Comparison of ENCODE assay signal across 1 cellular context in the genomic region with DNA sequence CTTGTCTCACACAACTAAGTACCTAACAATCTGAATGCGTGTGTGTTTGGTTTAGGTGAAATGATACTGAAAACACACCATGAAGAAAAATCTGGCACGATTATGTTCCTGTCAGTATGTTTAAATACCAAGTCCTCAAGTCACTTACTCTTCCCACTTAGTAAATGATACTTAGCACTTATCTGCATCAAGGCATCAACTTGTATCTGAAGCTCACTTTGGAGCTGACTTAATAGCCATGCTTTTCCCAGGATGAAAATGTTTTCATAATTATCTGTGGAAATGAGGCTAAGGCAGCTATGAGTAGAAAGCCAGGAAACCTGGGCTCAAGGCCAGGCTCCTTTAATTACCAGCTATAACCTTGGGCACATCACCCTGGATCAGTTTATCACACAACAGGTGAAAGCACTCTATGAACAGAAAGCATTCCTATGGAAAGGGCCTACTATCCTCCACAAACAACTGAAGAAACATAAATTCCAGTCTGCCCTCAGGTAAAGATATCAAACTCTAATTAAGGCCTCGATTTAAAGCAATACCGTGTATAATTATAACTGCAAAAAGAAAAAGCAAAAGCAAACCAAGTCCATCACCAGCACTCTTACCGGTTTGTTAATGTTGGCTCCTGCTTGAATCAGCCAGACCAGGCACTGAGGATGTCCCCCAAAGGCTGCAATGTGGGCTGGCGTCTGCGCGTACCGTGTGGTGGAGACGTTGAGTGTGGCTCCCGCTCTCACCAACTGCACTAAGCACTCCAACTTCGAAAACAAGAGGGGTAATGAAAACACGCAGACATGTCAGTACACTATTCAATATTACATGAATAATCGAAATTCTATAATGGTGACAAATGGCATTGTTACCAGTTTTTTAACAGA.
TF ChIP-seq lines count a peak whose summit lies in the region.

No MANE protein-coding gene starts in this region.

TF ChIP-seq in GM23338, 12 proteins besides CTCF, POLR2A, EP300 and RAD21 (continued from another document):
- TF ChIP-seq, protein P1, sequence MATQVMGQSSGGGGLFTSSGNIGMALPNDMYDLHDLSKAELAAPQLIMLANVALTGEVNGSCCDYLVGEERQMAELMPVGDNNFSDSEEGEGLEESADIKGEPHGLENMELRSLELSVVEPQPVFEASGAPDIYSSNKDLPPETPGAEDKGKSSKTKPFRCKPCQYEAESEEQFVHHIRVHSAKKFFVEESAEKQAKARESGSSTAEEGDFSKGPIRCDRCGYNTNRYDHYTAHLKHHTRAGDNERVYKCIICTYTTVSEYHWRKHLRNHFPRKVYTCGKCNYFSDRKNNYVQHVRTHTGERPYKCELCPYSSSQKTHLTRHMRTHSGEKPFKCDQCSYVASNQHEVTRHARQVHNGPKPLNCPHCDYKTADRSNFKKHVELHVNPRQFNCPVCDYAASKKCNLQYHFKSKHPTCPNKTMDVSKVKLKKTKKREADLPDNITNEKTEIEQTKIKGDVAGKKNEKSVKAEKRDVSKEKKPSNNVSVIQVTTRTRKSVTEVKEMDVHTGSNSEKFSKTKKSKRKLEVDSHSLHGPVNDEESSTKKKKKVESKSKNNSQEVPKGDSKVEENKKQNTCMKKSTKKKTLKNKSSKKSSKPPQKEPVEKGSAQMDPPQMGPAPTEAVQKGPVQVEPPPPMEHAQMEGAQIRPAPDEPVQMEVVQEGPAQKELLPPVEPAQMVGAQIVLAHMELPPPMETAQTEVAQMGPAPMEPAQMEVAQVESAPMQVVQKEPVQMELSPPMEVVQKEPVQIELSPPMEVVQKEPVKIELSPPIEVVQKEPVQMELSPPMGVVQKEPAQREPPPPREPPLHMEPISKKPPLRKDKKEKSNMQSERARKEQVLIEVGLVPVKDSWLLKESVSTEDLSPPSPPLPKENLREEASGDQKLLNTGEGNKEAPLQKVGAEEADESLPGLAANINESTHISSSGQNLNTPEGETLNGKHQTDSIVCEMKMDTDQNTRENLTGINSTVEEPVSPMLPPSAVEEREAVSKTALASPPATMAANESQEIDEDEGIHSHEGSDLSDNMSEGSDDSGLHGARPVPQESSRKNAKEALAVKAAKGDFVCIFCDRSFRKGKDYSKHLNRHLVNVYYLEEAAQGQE (IDR thresholded peaks at IDR 0.05; ENCODE audit: unreplicated experiment), result no peak
- TF ChIP-seq, protein P2, sequence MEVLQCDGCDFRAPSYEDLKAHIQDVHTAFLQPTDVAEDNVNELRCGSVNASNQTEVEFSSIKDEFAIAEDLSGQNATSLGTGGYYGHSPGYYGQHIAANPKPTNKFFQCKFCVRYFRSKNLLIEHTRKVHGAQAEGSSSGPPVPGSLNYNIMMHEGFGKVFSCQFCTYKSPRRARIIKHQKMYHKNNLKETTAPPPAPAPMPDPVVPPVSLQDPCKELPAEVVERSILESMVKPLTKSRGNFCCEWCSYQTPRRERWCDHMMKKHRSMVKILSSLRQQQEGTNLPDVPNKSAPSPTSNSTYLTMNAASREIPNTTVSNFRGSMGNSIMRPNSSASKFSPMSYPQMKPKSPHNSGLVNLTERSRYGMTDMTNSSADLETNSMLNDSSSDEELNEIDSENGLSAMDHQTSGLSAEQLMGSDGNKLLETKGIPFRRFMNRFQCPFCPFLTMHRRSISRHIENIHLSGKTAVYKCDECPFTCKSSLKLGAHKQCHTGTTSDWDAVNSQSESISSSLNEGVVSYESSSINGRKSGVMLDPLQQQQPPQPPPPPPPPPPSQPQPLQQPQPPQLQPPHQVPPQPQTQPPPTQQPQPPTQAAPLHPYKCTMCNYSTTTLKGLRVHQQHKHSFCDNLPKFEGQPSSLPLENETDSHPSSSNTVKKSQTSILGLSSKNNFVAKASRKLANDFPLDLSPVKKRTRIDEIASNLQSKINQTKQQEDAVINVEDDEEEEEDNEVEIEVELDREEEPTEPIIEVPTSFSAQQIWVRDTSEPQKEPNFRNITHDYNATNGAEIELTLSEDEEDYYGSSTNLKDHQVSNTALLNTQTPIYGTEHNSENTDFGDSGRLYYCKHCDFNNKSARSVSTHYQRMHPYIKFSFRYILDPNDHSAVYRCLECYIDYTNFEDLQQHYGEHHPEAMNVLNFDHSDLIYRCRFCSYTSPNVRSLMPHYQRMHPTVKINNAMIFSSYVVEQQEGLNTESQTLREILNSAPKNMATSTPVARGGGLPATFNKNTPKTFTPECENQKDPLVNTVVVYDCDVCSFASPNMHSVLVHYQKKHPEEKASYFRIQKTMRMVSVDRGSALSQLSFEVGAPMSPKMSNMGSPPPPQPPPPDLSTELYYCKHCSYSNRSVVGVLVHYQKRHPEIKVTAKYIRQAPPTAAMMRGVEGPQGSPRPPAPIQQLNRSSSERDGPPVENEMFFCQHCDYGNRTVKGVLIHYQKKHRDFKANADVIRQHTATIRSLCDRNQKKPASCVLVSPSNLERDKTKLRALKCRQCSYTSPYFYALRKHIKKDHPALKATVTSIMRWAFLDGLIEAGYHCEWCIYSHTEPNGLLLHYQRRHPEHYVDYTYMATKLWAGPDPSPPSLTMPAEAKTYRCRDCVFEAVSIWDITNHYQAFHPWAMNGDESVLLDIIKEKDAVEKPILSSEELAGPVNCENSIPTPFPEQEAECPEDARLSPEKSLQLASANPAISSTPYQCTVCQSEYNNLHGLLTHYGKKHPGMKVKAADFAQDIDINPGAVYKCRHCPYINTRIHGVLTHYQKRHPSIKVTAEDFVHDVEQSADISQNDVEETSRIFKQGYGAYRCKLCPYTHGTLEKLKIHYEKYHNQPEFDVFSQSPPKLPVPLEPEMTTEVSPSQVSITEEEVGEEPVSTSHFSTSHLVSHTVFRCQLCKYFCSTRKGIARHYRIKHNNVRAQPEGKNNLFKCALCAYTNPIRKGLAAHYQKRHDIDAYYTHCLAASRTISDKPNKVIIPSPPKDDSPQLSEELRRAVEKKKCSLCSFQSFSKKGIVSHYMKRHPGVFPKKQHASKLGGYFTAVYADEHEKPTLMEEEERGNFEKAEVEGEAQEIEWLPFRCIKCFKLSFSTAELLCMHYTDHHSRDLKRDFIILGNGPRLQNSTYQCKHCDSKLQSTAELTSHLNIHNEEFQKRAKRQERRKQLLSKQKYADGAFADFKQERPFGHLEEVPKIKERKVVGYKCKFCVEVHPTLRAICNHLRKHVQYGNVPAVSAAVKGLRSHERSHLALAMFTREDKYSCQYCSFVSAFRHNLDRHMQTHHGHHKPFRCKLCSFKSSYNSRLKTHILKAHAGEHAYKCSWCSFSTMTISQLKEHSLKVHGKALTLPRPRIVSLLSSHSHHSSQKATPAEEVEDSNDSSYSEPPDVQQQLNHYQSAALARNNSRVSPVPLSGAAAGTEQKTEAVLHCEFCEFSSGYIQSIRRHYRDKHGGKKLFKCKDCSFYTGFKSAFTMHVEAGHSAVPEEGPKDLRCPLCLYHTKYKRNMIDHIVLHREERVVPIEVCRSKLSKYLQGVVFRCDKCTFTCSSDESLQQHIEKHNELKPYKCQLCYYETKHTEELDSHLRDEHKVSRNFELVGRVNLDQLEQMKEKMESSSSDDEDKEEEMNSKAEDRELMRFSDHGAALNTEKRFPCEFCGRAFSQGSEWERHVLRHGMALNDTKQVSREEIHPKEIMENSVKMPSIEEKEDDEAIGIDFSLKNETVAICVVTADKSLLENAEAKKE (CRISPR knock-in tag; IDR thresholded peaks at IDR 0.05), result no peak
- no peak for TF ChIP-seq EZH2phosphoT487 (IDR thresholded peaks at IDR 0.05; ENCODE audit: unreplicated experiment)
